In genomic region chr20:1764136-1765033, GRCh38 we compare ENCODE assay signal across 8 cellular contexts.
DNase-seq lines count a peak whose midpoint lies in the region; ATAC-seq, FAIRE-seq and TF ChIP-seq lines count a peak whose summit lies in the region.

No MANE protein-coding gene starts in this region.

- no peak overlapping the region for H3K27ac Mint-ChIP-seq in Caco-2 (ENCODE audit: unreplicated experiment)

- H3K9me3 Mint-ChIP-seq in Caco-2 (ENCODE audit: unreplicated experiment) = no peaks in the 10 kb centered on the region

- DNase-seq in Caco-2 (peak; percentile 77 to 83), LoVo (ENCODE audit: low spot score) (peak; percentile 67), RWPE1 (ENCODE audit: low spot score) (peak; percentile 79), frontal cortex (ENCODE audit: low spot score in 2 of 2) (peak; percentile 23 to 63), osteoblast (ENCODE audit: insufficient read length, low spot score, missing footprints) (peak; percentile 73), thyroid gland (peak; percentile 74 to 78)
- peak; percentile 29 for DNase-seq in activated T-helper 9 cell treated with anti-CD3 and anti-CD28 coated beads, Interleukin-2, amount 50 U/mL, for 16 hours (ENCODE audit: low read depth)

- no TSS peak for BruUV-seq in Caco-2 (replicated peaks; lab: Mats Ljungman, UMichigan)

- H3K36me3 Mint-ChIP-seq in Caco-2 (ENCODE audit: insufficient read depth, unreplicated experiment) = no peaks in the 10 kb centered on the region

- no peaks in the 10 kb centered on the region for H3K4me1 Mint-ChIP-seq in Caco-2 (ENCODE audit: low read depth, unreplicated experiment)

- H4K20me1 ChIP-seq in osteoblast (ENCODE audit: insufficient read depth, low read length) = no peaks in the 10 kb centered on the region

- TF ChIP-seq CTCF in Caco-2 (IDR thresholded peaks at IDR 0.05; ENCODE audit: insufficient read depth in 1 of 2, low read depth in 1 of 2, low read length in 1 of 2, severe bottlenecking in 1 of 2, unreplicated experiment in 1 of 2) (peak; percentile 80 to 92), RWPE1 (conservative IDR thresholded peaks at IDR 0.05; ENCODE audit: low read depth) (peak; percentile 91), osteoblast (IDR thresholded peaks at IDR 0.05; ENCODE audit: extremely low read depth, low read depth, low read length) (peak; percentile 89), thyroid gland (IDR thresholded peaks at IDR 0.05) (peak in 5 of 6 experiments; percentile 44 to 74 (median 63))

- no peaks in the 10 kb centered on the region for H3K9me3 ChIP-seq in Caco-2
- no peaks in the 10 kb centered on the region for H3K9me3 ChIP-seq in osteoblast (ENCODE audit: low read depth, low read length)
- no peaks in the 10 kb centered on the region for H3K9me3 ChIP-seq in thyroid gland

- ATAC-seq in GM21423 (IDR thresholded peaks at IDR 0.05; ENCODE audit: unreplicated experiment) = peak; percentile 84

- H3K4me3 Mint-ChIP-seq in Caco-2 (ENCODE audit: unreplicated experiment) = no peak overlapping the region

- POLR2A ChIA-PET in Caco-2 (lab: Charles Lee) = no interaction called here
- POLR2A ChIA-PET in RWPE1 (lab: Yijun Ruan, JAX; ENCODE audit: low non-redundant PET) = no interaction called here

- no peak overlapping the region for H3K4me3 ChIP-seq in Caco-2 (ENCODE audit: low read depth, low read length)
- no peak overlapping the region for H3K4me3 ChIP-seq in osteoblast (ENCODE audit: insufficient read depth, low read length)
- H3K4me3 ChIP-seq in thyroid gland (replicated peaks in 1 of 3) = no peak overlapping the region

- intact Hi-C loops in Caco-2 (cut with micrococcal nuclease; ENCODE audit: unreplicated experiment) = loop anchor here (1.0 to 10.0 kb wide), 5 partner anchors 13 to 410 kb away; no protein-coding TSS in a partner anchor
- intact Hi-C loops in thyroid gland (cut with DNase I) = no loop called here

- H3K4me2 ChIP-seq in osteoblast (ENCODE audit: insufficient read depth, low read length) = peak overlapping the region; percentile 58

- H3K79me2 ChIP-seq in osteoblast (ENCODE audit: insufficient read depth, low read length) = no peaks in the 10 kb centered on the region

- H3K27me3 ChIP-seq in Caco-2 (replicated peaks; ENCODE audit: control insufficient read depth, insufficient read depth, low read length) = no peaks in the 10 kb centered on the region
- no peaks in the 10 kb centered on the region for H3K27me3 ChIP-seq in osteoblast (ENCODE audit: insufficient read depth, low read length)
- no peaks in the 10 kb centered on the region for H3K27me3 ChIP-seq in thyroid gland

- no peak overlapping the region for H2AFZ ChIP-seq in osteoblast (ENCODE audit: low read length)

- H3K27me3 Mint-ChIP-seq in Caco-2 (ENCODE audit: insufficient read depth, unreplicated experiment) = peaks cover 9% of the 10 kb centered on the region

- TF ChIP-seq POLR2A in thyroid gland (IDR thresholded peaks at IDR 0.05) = no peak

- 28 to 33% methylated on average over 15 of the region's 15 CpGs for WGBS in thyroid gland, 2 donors

- FAIRE-seq in frontal cortex (lab: Jason Lieb, UNC) = peak; percentile 10

- H3K4me1 ChIP-seq in Caco-2 (no peaks in the 10 kb centered on the region), osteoblast (ENCODE audit: insufficient read depth, low read length) (peaks cover 13% of the 10 kb centered on the region), thyroid gland (no peaks in the 10 kb centered on the region)

- H3K36me3 ChIP-seq in Caco-2 (ENCODE audit: control insufficient read depth, insufficient read depth, low read length) (no peaks in the 10 kb centered on the region), osteoblast (ENCODE audit: insufficient read depth, low read length) (no peaks in the 10 kb centered on the region), thyroid gland (no peaks in the 10 kb centered on the region)

- CTCF ChIA-PET in Caco-2 (lab: Charles Lee) (interaction anchor here (1.3 to 2.4 kb wide), 3 partner anchors 12 to 408 kb away, joined by 3 to 28 read pairs (median 6); no protein-coding TSS in a partner anchor), RWPE1 (lab: Yijun Ruan, JAX) (interaction anchor here (0.6 to 1.8 kb wide), 13 partner anchors 13 to 410 kb away, joined by 3 to 11 read pairs (median 5); no protein-coding TSS in a partner anchor)

- H3K27ac ChIP-seq in RWPE1 = no peak overlapping the region
- H3K27ac ChIP-seq in osteoblast (ENCODE audit: low read depth, low read length) = no peak overlapping the region
- H3K27ac ChIP-seq in thyroid gland = no peak overlapping the region

Comparison
In these comparisons a context has a peak if more than half of its experiments do, and no peak if none do; other contexts are left out.
1. DNase-seq: peak in every context shown above with its lines; median percentile 80 in Caco-2; 79 in RWPE1; 76 in thyroid gland; 73 in osteoblast; 67 in LoVo; 43 in frontal cortex; 29 in activated T-helper 9 cell treated with anti-CD3 and anti-CD28 coated beads, Interleukin-2, amount 50 U/mL, for 16 hours.